ENCODE assay signal across 10 cellular contexts in the genomic region with DNA sequence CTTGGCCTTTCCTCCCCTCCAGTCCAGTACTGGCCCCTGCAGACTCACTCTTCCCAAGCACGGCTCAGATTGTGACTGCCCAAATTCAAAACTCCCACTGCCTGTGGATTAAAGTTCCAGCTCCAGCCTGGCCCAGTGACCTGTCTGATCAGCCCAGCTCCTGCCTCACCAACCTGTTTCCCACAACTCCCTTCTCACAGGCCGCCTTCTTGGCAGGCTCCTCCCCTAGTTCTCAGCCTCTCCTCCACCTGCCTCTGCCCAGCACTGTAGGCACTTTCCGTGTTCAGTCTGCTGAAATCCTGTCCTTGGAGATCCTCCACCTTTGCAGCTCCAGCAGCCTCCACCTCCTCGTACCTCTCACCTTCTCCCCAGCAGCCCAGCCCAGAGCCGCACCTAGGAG.
DNase-seq lines count a peak whose midpoint lies in the region; ATAC-seq and TF ChIP-seq lines count a peak whose summit lies in the region.
"Had no signal": no experiment of that assay in that cellular context is flagged by ENCODE, and none has a peak within 500 bp of the region (broad histone marks: within the 10 kb centered on the region; RNA-seq: fewer than 3 reads in every experiment).

No MANE protein-coding gene starts in this region.

- peaks cover 5 to 25% of the 10 kb centered on the region in 2 donors for H3K36me3 Mint-ChIP-seq in activated T-cell treated with anti-CD3 and anti-CD28 coated beads, Interleukin-2, amount 50 U/mL, for 72 hours (ENCODE audit: insufficient read depth in 2 of 2)
- peaks cover 18% of the 10 kb centered on the region for H3K36me3 Mint-ChIP-seq in activated T-helper 17 cell treated with anti-CD3 and anti-CD28 coated beads, Interleukin-2, amount 50 U/mL, for 72 hours (ENCODE audit: low read depth)
- no peaks in the 10 kb centered on the region for H3K36me3 Mint-ChIP-seq in type B pancreatic cell

- H3K27ac Mint-ChIP-seq in activated T-cell treated with anti-CD3 and anti-CD28 coated beads, Interleukin-2, amount 50 U/mL, for 72 hours = peak overlapping the region; percentile 59
- H3K27ac Mint-ChIP-seq in activated T-helper 17 cell treated with anti-CD3 and anti-CD28 coated beads, Interleukin-2, amount 50 U/mL, for 72 hours = peak overlapping the region; percentile 100
- H3K27ac Mint-ChIP-seq in type B pancreatic cell = peak overlapping the region; percentile 13

- ATAC-seq in activated T-cell treated with anti-CD3 and anti-CD28 coated beads, Interleukin-2, amount 50 U/mL, for 72 hours (replicated peaks in 1 of 2) = no peak
- ATAC-seq in activated T-helper 17 cell treated with anti-CD3 and anti-CD28 coated beads, Interleukin-2, amount 50 U/mL, for 72 hours (replicated peaks) = no peak
- ATAC-seq in HG02840 (IDR thresholded peaks at IDR 0.05; ENCODE audit: low FRiP score, unreplicated experiment) = no peak

- H3K4me3 Mint-ChIP-seq in activated T-cell treated with anti-CD3 and anti-CD28 coated beads, Interleukin-2, amount 50 U/mL, for 72 hours = peak overlapping the region; percentile 69 to 75
- peak overlapping the region; percentile 89 for H3K4me3 Mint-ChIP-seq in activated T-helper 17 cell treated with anti-CD3 and anti-CD28 coated beads, Interleukin-2, amount 50 U/mL, for 72 hours
- H3K4me3 Mint-ChIP-seq in type B pancreatic cell = no peak overlapping the region
- H3K4me3 Mint-ChIP-seq: CD14-positive monocyte had no signal

- TF ChIP-seq CTCF in type B pancreatic cell (conservative IDR thresholded peaks at IDR 0.05) = no peak

- no peaks in the 10 kb centered on the region for H3K9me3 Mint-ChIP-seq in activated T-cell treated with anti-CD3 and anti-CD28 coated beads, Interleukin-2, amount 50 U/mL, for 72 hours
- no peaks in the 10 kb centered on the region for H3K9me3 Mint-ChIP-seq in activated T-helper 17 cell treated with anti-CD3 and anti-CD28 coated beads, Interleukin-2, amount 50 U/mL, for 72 hours
- no peaks in the 10 kb centered on the region for H3K9me3 Mint-ChIP-seq in type B pancreatic cell

- no peak for DNase-seq in activated T-cell treated with anti-CD3 and anti-CD28 coated beads, Interleukin-2, amount 50 U/mL, for 72 hours
- DNase-seq in activated T-cell treated with anti-CD3 and anti-CD28 coated beads, Interleukin-2, amount 50 U/mL, for 1 hour = no peak
- DNase-seq in iPS-NIHi11 (ENCODE audit: low spot score) = peak; percentile 47
- no peak for DNase-seq in type B pancreatic cell (ENCODE audit: extremely low spot score, unreplicated experiment)
- no peak for DNase-seq in NCI-H1105 (lab: John Stamatoyannopoulos, UW)
- DNase-seq in amygdala (lab: John Stamatoyannopoulos, UW) = no peak
- DNase-seq: foreskin melanocyte had no signal

- H3K4me1 Mint-ChIP-seq in activated T-cell treated with anti-CD3 and anti-CD28 coated beads, Interleukin-2, amount 50 U/mL, for 72 hours (ENCODE audit: low read depth) = peaks cover 59% of the 10 kb centered on the region
- peaks cover 47% of the 10 kb centered on the region for H3K4me1 Mint-ChIP-seq in activated T-helper 17 cell treated with anti-CD3 and anti-CD28 coated beads, Interleukin-2, amount 50 U/mL, for 72 hours
- peaks cover 23% of the 10 kb centered on the region for H3K4me1 Mint-ChIP-seq in type B pancreatic cell (ENCODE audit: unreplicated experiment)

- no peaks in the 10 kb centered on the region for H3K27me3 Mint-ChIP-seq in activated T-cell treated with anti-CD3 and anti-CD28 coated beads, Interleukin-2, amount 50 U/mL, for 72 hours (ENCODE audit: low read depth)
- no peaks in the 10 kb centered on the region for H3K27me3 Mint-ChIP-seq in activated T-helper 17 cell treated with anti-CD3 and anti-CD28 coated beads, Interleukin-2, amount 50 U/mL, for 72 hours
- no peaks in the 10 kb centered on the region for H3K27me3 Mint-ChIP-seq in type B pancreatic cell

Comparison
In these comparisons a context has a peak if more than half of its experiments do, and no peak if none do; other contexts are left out.
1. H3K27ac Mint-ChIP-seq: peak in every context shown above with its lines; median percentile 100 in activated T-helper 17 cell treated with anti-CD3 and anti-CD28 coated beads, Interleukin-2, amount 50 U/mL, for 72 hours; 59 in activated T-cell treated with anti-CD3 and anti-CD28 coated beads, Interleukin-2, amount 50 U/mL, for 72 hours; 13 in type B pancreatic cell.